18 cellular contexts compared by ENCODE assay signal in genomic region chr21:19256934-19257660, GRCh38.
"Had no signal": no experiment of that assay in that cellular context is flagged by ENCODE, and none has a peak within 500 bp of the region (broad histone marks: within the 10 kb centered on the region; RNA-seq: fewer than 3 reads in every experiment).

No MANE protein-coding gene starts in this region.

- H3K4me3 Mint-ChIP-seq: activated CD4-positive, alpha-beta T cell treated with anti-CD3 and anti-CD28 coated beads, Interleukin-2, amount 10 ng/mL, durations not matched to agents 7 days and 5 days; activated CD8-positive, alpha-beta T cell treated with anti-CD3 and anti-CD28 coated beads, Interleukin-2, amount 10 ng/mL, durations not matched to agents 7 days and 5 days; activated naive CD4-positive, alpha-beta T cell treated with anti-CD3 and anti-CD28 coated beads for 36 hours; activated T-cell treated with anti-CD3 and anti-CD28 coated beads, Interleukin-2, amount 50 U/mL, for 24 hours; mesothelial cell of epicardium; natural killer cell treated with Interleukin-12 subunit alpha and Interleukin-12 subunit beta and Interleukin-15 and Interleukin-18, amount 100 ng/mL, for 72 hours had no signal

- DNase-seq: activated CD4-positive, alpha-beta T cell treated with anti-CD3 and anti-CD28 coated beads, Interleukin-2, amount 10 ng/mL, durations not matched to agents 7 days and 5 days; activated CD8-positive, alpha-beta T cell treated with anti-CD3 and anti-CD28 coated beads, Interleukin-2, amount 10 ng/mL, durations not matched to agents 7 days and 5 days; activated naive CD4-positive, alpha-beta T cell treated with anti-CD3 and anti-CD28 coated beads for 36 hours; activated T-cell treated with anti-CD3 and anti-CD28 coated beads, Interleukin-2, amount 50 U/mL, for 24 hours; aorta; brain microvascular endothelial cell; cortex of kidney; left colon; nucleus accumbens; stimulated activated CD4-positive, alpha-beta T cell treated with anti-CD3 and anti-CD28 coated beads, Interleukin-2, amount 100 ng/mL, for 24 hours; stimulated activated naive CD8-positive, alpha-beta T cell treated with anti-CD3 and anti-CD28 coated beads, Interleukin-15, Interleukin-2, amounts not matched to agents 100 U/mL and 50 U/mL, for 24 hours; substantia nigra; T-helper 1 cell; T1000; tibial artery had no signal

- ATAC-seq: activated CD8-positive, alpha-beta T cell treated with anti-CD3 and anti-CD28 coated beads, Interleukin-2, amount 10 ng/mL, durations not matched to agents 7 days and 5 days; left colon; natural killer cell treated with Interleukin-12 subunit alpha and Interleukin-12 subunit beta and Interleukin-15 and Interleukin-18, amount 100 ng/mL, for 72 hours; stimulated activated naive CD8-positive, alpha-beta T cell treated with anti-CD3 and anti-CD28 coated beads, Interleukin-15, Interleukin-2, amounts not matched to agents 100 U/mL and 50 U/mL, for 24 hours had no signal

- H3K36me3 ChIP-seq: brain microvascular endothelial cell, tibial artery had no signal

- H3K27ac ChIP-seq: brain microvascular endothelial cell, tibial artery had no signal

- H3K4me3 ChIP-seq: lung, tibial artery had no signal

- H3K27ac Mint-ChIP-seq: activated CD4-positive, alpha-beta T cell treated with anti-CD3 and anti-CD28 coated beads, Interleukin-2, amount 10 ng/mL, durations not matched to agents 7 days and 5 days; activated CD8-positive, alpha-beta T cell treated with anti-CD3 and anti-CD28 coated beads, Interleukin-2, amount 10 ng/mL, durations not matched to agents 7 days and 5 days; activated naive CD4-positive, alpha-beta T cell treated with anti-CD3 and anti-CD28 coated beads for 36 hours; activated T-cell treated with anti-CD3 and anti-CD28 coated beads, Interleukin-2, amount 50 U/mL, for 24 hours; mesothelial cell of epicardium; natural killer cell treated with Interleukin-12 subunit alpha and Interleukin-12 subunit beta and Interleukin-15 and Interleukin-18, amount 100 ng/mL, for 72 hours had no signal

- H3K4me1 ChIP-seq: tibial artery had no signal

- H3K27me3 ChIP-seq: brain microvascular endothelial cell, tibial artery had no signal

- H3K36me3 Mint-ChIP-seq: mesothelial cell of epicardium; natural killer cell treated with Interleukin-12 subunit alpha and Interleukin-12 subunit beta and Interleukin-15 and Interleukin-18, amount 100 ng/mL, for 72 hours had no signal

- H3K9me3 ChIP-seq: tibial artery had no signal

- H3K4me1 Mint-ChIP-seq: activated CD4-positive, alpha-beta T cell treated with anti-CD3 and anti-CD28 coated beads, Interleukin-2, amount 10 ng/mL, durations not matched to agents 7 days and 5 days had no signal

- H3K27me3 Mint-ChIP-seq: activated CD4-positive, alpha-beta T cell treated with anti-CD3 and anti-CD28 coated beads, Interleukin-2, amount 10 ng/mL, durations not matched to agents 7 days and 5 days; activated T-cell treated with anti-CD3 and anti-CD28 coated beads, Interleukin-2, amount 50 U/mL, for 24 hours; natural killer cell treated with Interleukin-12 subunit alpha and Interleukin-12 subunit beta and Interleukin-15 and Interleukin-18, amount 100 ng/mL, for 72 hours had no signal
